In genomic region chr20:43840382-43841070, GRCh38 we compare ENCODE assay signal across 8 cellular contexts.
DNase-seq lines count a peak whose midpoint lies in the region; TF ChIP-seq lines count a peak whose summit lies in the region.

No MANE protein-coding gene starts in this region.

- H3K27ac ChIP-seq in AG04450 (ENCODE audit: low read depth, low read length) (no peak overlapping the region), osteoblast (ENCODE audit: low read depth, low read length) (no peak overlapping the region)

- POLR2A ChIA-PET in AG04450 (lab: Yijun Ruan, JAX): interaction anchor here (0.6 kb wide), 1 partner anchor 9 kb away, joined by 4 read pairs; no protein-coding TSS in a partner anchor

- CTCF ChIA-PET in AG04450 (lab: Charles Lee): interaction anchor here (0.6 to 2.3 kb wide), 7 partner anchors 16 to 240 kb away, joined by 3 to 10 read pairs (median 5); no protein-coding TSS in a partner anchor

- H3K4me3 ChIP-seq in AG04450 (ENCODE audit: low read depth, low read length) (no peak overlapping the region), osteoblast (ENCODE audit: insufficient read depth, low read length) (no peak overlapping the region)

- H3K9me3 ChIP-seq in AG04450 (ENCODE audit: control insufficient read depth, insufficient read depth, low read length) (peaks cover 5% of the 10 kb centered on the region; the same call in 1 of the 2 replicates), osteoblast (ENCODE audit: low read depth, low read length) (no peaks in the 10 kb centered on the region)

- DNase-seq in AG04450 (ENCODE audit: low read depth, low spot score) (no peak), GM19238 (ENCODE audit: insufficient read length, low spot score) (peak; percentile 56), RPMI8226 (peak; percentile 56), astrocyte of the hippocampus (ENCODE audit: low read depth, low spot score) (peak; percentile 28), osteoblast (ENCODE audit: insufficient read length, low spot score, missing footprints) (peak; percentile 88), globus pallidus (ENCODE audit: low spot score) (no peak), Ammon's horn (ENCODE audit: low spot score) (no peak)
- no peak for DNase-seq in activated effector memory CD4-positive, alpha-beta T cell treated with Interleukin-2 at 50 U/mL for 16 hours

- peaks cover 27% of the 10 kb centered on the region for H3K4me1 ChIP-seq in osteoblast (ENCODE audit: insufficient read depth, low read length)

- H4K20me1 ChIP-seq in osteoblast (ENCODE audit: insufficient read depth, low read length): no peaks in the 10 kb centered on the region

- TF ChIP-seq CTCF in AG04450 (IDR thresholded peaks at IDR 0.05; ENCODE audit: low read depth, low read length) (peak; percentile 56), osteoblast (IDR thresholded peaks at IDR 0.05; ENCODE audit: extremely low read depth, low read depth, low read length) (peak; percentile 52)

- no peaks in the 10 kb centered on the region for H3K36me3 ChIP-seq in osteoblast (ENCODE audit: insufficient read depth, low read length)

- H2AFZ ChIP-seq in osteoblast (ENCODE audit: low read length): no peak overlapping the region

- H3K4me2 ChIP-seq in osteoblast (ENCODE audit: insufficient read depth, low read length): no peak overlapping the region

- no peaks in the 10 kb centered on the region for H3K79me2 ChIP-seq in osteoblast (ENCODE audit: insufficient read depth, low read length)

- no peaks in the 10 kb centered on the region for H3K27me3 ChIP-seq in AG04450 (ENCODE audit: control insufficient read depth, insufficient read depth, low read length)
- peaks cover 5% of the 10 kb centered on the region for H3K27me3 ChIP-seq in osteoblast (ENCODE audit: insufficient read depth, low read length)

Comparison
In these comparisons a context has a peak if more than half of its experiments do, and no peak if none do; other contexts are left out.
1. DNase-seq: peak in GM19238 (single experiment), RPMI8226 (single experiment), astrocyte of the hippocampus (single experiment) and osteoblast (single experiment); none in AG04450 (single experiment), activated effector memory CD4-positive, alpha-beta T cell treated with Interleukin-2 at 50 U/mL for 16 hours (single experiment), globus pallidus (single experiment) and Ammon's horn (single experiment).